In genomic region chr15:101168463-101168824, GRCh38 we compare ENCODE assay signal across 8 cellular contexts.
A peak's percentile ranks its signal among the peaks of the same experiment; 100 is the strongest.
DNase-seq lines count a peak whose midpoint lies in the region; ATAC-seq and TF ChIP-seq lines count a peak whose summit lies in the region.

No MANE protein-coding gene starts in this region.

- intact Hi-C loops in ascending aorta (cut with DNase I) = loop anchor here (1.0 kb wide), 1 partner anchor 127 kb away; the partner anchor contains the start of gene SNRPA1
- intact Hi-C loops in testis (cut with DNase I; ENCODE audit: low total_unique reads) = no loop called here

- ATAC-seq in left lobe of liver = peak; percentile 56
- no peak for ATAC-seq in HG03025 (IDR thresholded peaks at IDR 0.05; ENCODE audit: low FRiP score, unreplicated experiment)

- peaks cover 25% of the 10 kb centered on the region for H3K36me3 Mint-ChIP-seq in T-helper 2 cell treated with Interferon-gamma antibody and Interleukin-4, amounts not matched to agents 5 μg/mL and 100 μg/mL, for 36 hours (ENCODE audit: low read depth)

- peak overlapping the region; percentile 92 for H3K27ac Mint-ChIP-seq in T-helper 2 cell treated with Interferon-gamma antibody and Interleukin-4, amounts not matched to agents 5 μg/mL and 100 μg/mL, for 36 hours

- peaks cover 33% of the 10 kb centered on the region for H3K9me3 Mint-ChIP-seq in T-helper 2 cell treated with Interferon-gamma antibody and Interleukin-4, amounts not matched to agents 5 μg/mL and 100 μg/mL, for 36 hours

- H3K27me3 ChIP-seq in ascending aorta (no peaks in the 10 kb centered on the region), testis (no peaks in the 10 kb centered on the region)

- no peak for TF ChIP-seq POLR2A in testis (IDR thresholded peaks at IDR 0.05)

- WGBS in testis, 2 donors = 39 to 50% methylated on average over 1 of the region's 1 CpG

- H3K36me3 ChIP-seq in ascending aorta = no peaks in the 10 kb centered on the region
- H3K36me3 ChIP-seq in testis (ENCODE audit: low read depth, missing control alignments) = no peaks in the 10 kb centered on the region

- peak overlapping the region; percentile 94 for H3K27ac ChIP-seq in ascending aorta
- H3K27ac ChIP-seq in testis = peak overlapping the region; percentile 73 to 75

- no peaks in the 10 kb centered on the region for H3K27me3 Mint-ChIP-seq in T-helper 2 cell treated with Interferon-gamma antibody and Interleukin-4, amounts not matched to agents 5 μg/mL and 100 μg/mL, for 36 hours (ENCODE audit: low read depth)

- no peak for DNase-seq in T-helper 2 cell treated with Interferon-gamma antibody and Interleukin-4, amounts not matched to agents 5 μg/mL and 100 μg/mL, for 36 hours (ENCODE audit: low spot score)
- no peak for DNase-seq in T-helper 2 cell
- DNase-seq in ascending aorta (ENCODE audit: low spot score in 2 of 2) = peak in 1 of 2 donors; percentile 77
- DNase-seq in left lobe of liver (ENCODE audit: low spot score) = no peak
- peak; percentile 68 for DNase-seq in testis
- DNase-seq in AG08395 (ENCODE audit: low spot score) = no peak
- no peak for DNase-seq in NCI-H446 treated with DMSO at 0.1 percent for 48 hours (lab: John Stamatoyannopoulos, UW)

- peaks cover 23 to 32% of the 10 kb centered on the region in 2 donors for H3K4me1 ChIP-seq in ascending aorta
- peaks cover 30% of the 10 kb centered on the region for H3K4me1 ChIP-seq in testis

- H3K4me3 Mint-ChIP-seq in T-helper 2 cell treated with Interferon-gamma antibody and Interleukin-4, amounts not matched to agents 5 μg/mL and 100 μg/mL, for 36 hours = peak overlapping the region; percentile 69

- peaks cover 27% of the 10 kb centered on the region for H3K4me1 Mint-ChIP-seq in T-helper 2 cell treated with Interferon-gamma antibody and Interleukin-4, amounts not matched to agents 5 μg/mL and 100 μg/mL, for 36 hours (ENCODE audit: low read depth)

- peak overlapping the region in 1 of 2 donors; percentile 37 for H3K4me3 ChIP-seq in ascending aorta
- H3K4me3 ChIP-seq in testis = no peak overlapping the region

- H3K9me3 ChIP-seq in ascending aorta (peaks cover 11 to 21% of the 10 kb centered on the region in 2 donors), testis (no peaks in the 10 kb centered on the region)

- no peak for TF ChIP-seq CTCF in ascending aorta (IDR thresholded peaks at IDR 0.05)
- TF ChIP-seq CTCF in testis (IDR thresholded peaks at IDR 0.05) = no peak
